11 cellular contexts compared by ENCODE assay signal in genomic region chr11:8926236-8926635, GRCh38. TPM values are rescaled to one million over a fixed set of nuclear protein-coding genes. Genes with fewer than 3 reads are reported as not detected.
"Had no signal": no experiment of that assay in that cellular context is flagged by ENCODE, and none has a peak within 500 bp of the region (broad histone marks: within the 10 kb centered on the region; RNA-seq: fewer than 3 reads in every experiment).

No MANE protein-coding gene starts in this region.

- H3K4me3 ChIP-seq: GM23248, GM23338, HAP-1 had no signal

- H3K9me3 ChIP-seq: HAP-1 had no signal

- H3K9me3 Mint-ChIP-seq: GM23338, H9 had no signal

- H3K4me1 Mint-ChIP-seq: GM23338 had no signal

- H3K4me1 ChIP-seq: HAP-1 had no signal

- H3K4me3 Mint-ChIP-seq: GM23338, H9, HFFc6 had no signal

- ATAC-seq: GM23338, HCT116 had no signal

- H3K27ac Mint-ChIP-seq: GM23338, HFFc6 had no signal

- H3K27ac ChIP-seq: GM23248 had no signal

- DNase-seq: GM23248, GOT3, H7, H9, HCEC 1CT, HFFc6 had no signal

RNA-seq across cellular contexts. Expression of gene C11orf16, which starts 6.5 kb away (rescaled TPM):
- total RNA-seq: GM23248, GM23338, H1, H4, H7, HFFc6 had no signal

RNA-seq across cellular contexts. Expression of gene ASCL3, which starts 16.6 kb away (rescaled TPM):
- total RNA-seq: GM23248, GM23338, H1, H4, H7, H9, HFFc6 had no signal
